Comparison of ENCODE assay signal across 19 cellular contexts in genomic region chr12:100797246-100797645, GRCh38. TPM values are rescaled to one million over a fixed set of nuclear protein-coding genes. Genes with fewer than 3 reads are reported as not detected.
"Had no signal": no experiment of that assay in that cellular context is flagged by ENCODE, and none has a peak within 500 bp of the region (broad histone marks: within the 10 kb centered on the region; RNA-seq: fewer than 3 reads in every experiment).

No MANE protein-coding gene starts in this region.

- H3K4me1 Mint-ChIP-seq: activated B cell treated with CpG ODN at 0.5 μM for 24 hours; activated CD4-positive, alpha-beta T cell treated with anti-CD3 and anti-CD28 coated beads, Interleukin-2, amount 10 ng/mL, durations not matched to agents 24 days and 14 days; activated naive CD8-positive, alpha-beta T cell treated with anti-CD3 and anti-CD28 coated beads, Interleukin-2, amount 10 ng/mL, durations not matched to agents 7 days and 5 days; memory B cell had no signal

- DNase-seq: activated B cell treated with CpG ODN at 0.5 μM for 24 hours; activated CD4-positive, alpha-beta T cell treated with anti-CD3 and anti-CD28 coated beads, Interleukin-2, amount 10 ng/mL, durations not matched to agents 24 days and 14 days; activated CD8-positive, alpha-beta memory T cell treated with anti-CD3 and anti-CD28 coated beads, Interleukin-2, amount 50 U/mL, for 48 hours; activated CD8-positive, alpha-beta T cell treated with anti-CD3 and anti-CD28 coated beads, Interleukin-2, amount 10 ng/mL, durations not matched to agents 7 days and 5 days; activated naive CD4-positive, alpha-beta T cell; activated naive CD8-positive, alpha-beta T cell treated with anti-CD3 and anti-CD28 coated beads, Interleukin-2, amount 10 ng/mL, durations not matched to agents 7 days and 5 days; left ventricle myocardium superior; nephron progenitor cell; ovary; sigmoid colon; stimulated activated CD4-positive, alpha-beta T cell treated with anti-CD3 and anti-CD28 coated beads, Interleukin-1b, Interleukin-23, amount 100 ng/mL, for 48 hours; stomach; thyroid gland had no signal

- H3K9me3 ChIP-seq: breast epithelium, ovary, sigmoid colon, stomach, thyroid gland had no signal

- ATAC-seq: activated CD8-positive, alpha-beta T cell treated with anti-CD3 and anti-CD28 coated beads, Interleukin-2, amount 10 ng/mL, durations not matched to agents 7 days and 5 days; esophagus mucosa; left ventricle myocardium superior had no signal

- H3K4me1 ChIP-seq: breast epithelium, thyroid gland had no signal

- H3K27ac ChIP-seq: breast epithelium, hepatocyte, ovary, sigmoid colon, stomach, thyroid gland had no signal

- H3K4me3 Mint-ChIP-seq: activated B cell treated with CpG ODN at 0.5 μM for 24 hours; activated CD4-positive, alpha-beta T cell treated with anti-CD3 and anti-CD28 coated beads, Interleukin-2, amount 10 ng/mL, durations not matched to agents 24 days and 14 days; activated CD8-positive, alpha-beta T cell treated with anti-CD3 and anti-CD28 coated beads, Interleukin-2, amount 10 ng/mL, durations not matched to agents 7 days and 5 days; activated naive CD8-positive, alpha-beta T cell treated with anti-CD3 and anti-CD28 coated beads, Interleukin-2, amount 10 ng/mL, durations not matched to agents 7 days and 5 days; activated T-helper 1 cell treated with anti-CD3 and anti-CD28 coated beads, Interleukin-12 subunit alpha, Interleukin-12 subunit beta, Interleukin-2, Interleukin-4 antibody, amounts not matched to agents 30 ng/mL and 10 ng/mL and 1 ng/mL, durations not matched to agents 14 hours and 24 hours and 36 hours; memory B cell; nephron progenitor cell had no signal

- H3K79me2 ChIP-seq: hepatocyte had no signal

- H2AFZ ChIP-seq: hepatocyte had no signal

- H3K27ac Mint-ChIP-seq: activated B cell treated with CpG ODN at 0.5 μM for 24 hours; activated CD4-positive, alpha-beta T cell treated with anti-CD3 and anti-CD28 coated beads, Interleukin-2, amount 10 ng/mL, durations not matched to agents 24 days and 14 days; activated CD8-positive, alpha-beta T cell treated with anti-CD3 and anti-CD28 coated beads, Interleukin-2, amount 10 ng/mL, durations not matched to agents 7 days and 5 days; activated naive CD8-positive, alpha-beta T cell treated with anti-CD3 and anti-CD28 coated beads, Interleukin-2, amount 10 ng/mL, durations not matched to agents 7 days and 5 days; activated T-helper 1 cell treated with anti-CD3 and anti-CD28 coated beads, Interleukin-12 subunit alpha, Interleukin-12 subunit beta, Interleukin-2, Interleukin-4 antibody, amounts not matched to agents 30 ng/mL and 10 ng/mL and 1 ng/mL, durations not matched to agents 14 hours and 24 hours and 36 hours; memory B cell; nephron progenitor cell had no signal

- H3K36me3 Mint-ChIP-seq: activated naive CD8-positive, alpha-beta T cell treated with anti-CD3 and anti-CD28 coated beads, Interleukin-2, amount 10 ng/mL, durations not matched to agents 7 days and 5 days; memory B cell had no signal

- H3K36me3 ChIP-seq: breast epithelium, ovary, sigmoid colon, stomach, thyroid gland had no signal

- H3K4me3 ChIP-seq: breast epithelium, hepatocyte, ovary, sigmoid colon, stomach, thyroid gland had no signal

- H3K27me3 ChIP-seq: breast epithelium, ovary, sigmoid colon, thyroid gland had no signal

- H3K4me2 ChIP-seq: hepatocyte had no signal

- H3K9me3 Mint-ChIP-seq: activated B cell treated with CpG ODN at 0.5 μM for 24 hours; activated CD4-positive, alpha-beta T cell treated with anti-CD3 and anti-CD28 coated beads, Interleukin-2, amount 10 ng/mL, durations not matched to agents 24 days and 14 days; activated naive CD8-positive, alpha-beta T cell treated with anti-CD3 and anti-CD28 coated beads, Interleukin-2, amount 10 ng/mL, durations not matched to agents 7 days and 5 days; activated T-helper 1 cell treated with anti-CD3 and anti-CD28 coated beads, Interleukin-12 subunit alpha, Interleukin-12 subunit beta, Interleukin-2, Interleukin-4 antibody, amounts not matched to agents 30 ng/mL and 10 ng/mL and 1 ng/mL, durations not matched to agents 14 hours and 24 hours and 36 hours; nephron progenitor cell had no signal

RNA-seq across cellular contexts. Expression of gene ANO4, which starts 2.7 kb away (rescaled TPM):
- total RNA-seq: activated B cell treated with CpG ODN at 0.5 μM for 24 hours; activated CD4-positive, alpha-beta T cell treated with anti-CD3 and anti-CD28 coated beads, Interleukin-2, amount 10 ng/mL, durations not matched to agents 24 days and 14 days; activated CD8-positive, alpha-beta T cell treated with anti-CD3 and anti-CD28 coated beads, Interleukin-2, amount 10 ng/mL, durations not matched to agents 7 days and 5 days; activated naive CD8-positive, alpha-beta T cell treated with anti-CD3 and anti-CD28 coated beads, Interleukin-2, amount 10 ng/mL, durations not matched to agents 7 days and 5 days; activated T-helper 1 cell treated with anti-CD3 and anti-CD28 coated beads, Interleukin-12 subunit alpha, Interleukin-12 subunit beta, Interleukin-2, Interleukin-4 antibody, amounts not matched to agents 30 ng/mL and 10 ng/mL and 1 ng/mL, durations not matched to agents 14 hours and 24 hours and 36 hours; esophagus mucosa; T-helper 2 cell treated with Interferon-gamma antibody and Interleukin-4, amounts not matched to agents 100 ng/mL and 5 ng/mL, for 36 hours had no signal
- polyA plus RNA-seq: stomach had no signal
